ENCODE assay signal across 11 cellular contexts in the genomic region with DNA sequence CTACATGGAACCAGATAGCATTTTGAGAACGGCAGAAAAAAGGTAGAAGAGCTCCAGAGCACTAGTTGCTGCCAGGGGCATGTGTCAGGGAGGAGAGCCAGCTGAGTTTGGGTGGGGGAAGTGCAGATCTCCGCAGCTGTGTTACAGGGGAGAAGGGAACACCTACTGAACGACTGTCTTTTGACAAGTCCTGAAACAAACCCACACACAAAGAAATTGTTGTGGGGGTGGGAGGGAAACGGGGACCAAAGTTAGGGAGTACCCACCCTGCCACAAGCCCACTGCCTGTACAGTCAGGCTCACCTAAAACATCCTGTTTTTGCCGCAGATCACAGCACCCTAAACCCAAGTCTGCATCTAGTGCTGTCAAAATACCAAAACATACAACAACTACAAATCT. TPM values are rescaled to one million over a fixed set of nuclear protein-coding genes. Genes with fewer than 3 reads are reported as not detected.
DNase-seq lines count a peak whose midpoint lies in the region; ATAC-seq, FAIRE-seq and TF ChIP-seq lines count a peak whose summit lies in the region.
"Had no signal": no experiment of that assay in that cellular context is flagged by ENCODE, and none has a peak within 500 bp of the region (broad histone marks: within the 10 kb centered on the region; RNA-seq: fewer than 3 reads in every experiment).

No MANE protein-coding gene starts in this region.

- H3K4me1 Mint-ChIP-seq in activated CD4-positive, alpha-beta T cell treated with anti-CD3 and anti-CD28 coated beads for 36 hours, result peaks cover 97% of the 10 kb centered on the region
- H3K4me1 Mint-ChIP-seq in activated naive CD4-positive, alpha-beta T cell treated with anti-CD3 and anti-CD28 coated beads, Interleukin-2, amount 50 U/mL, for 24 hours, result peaks cover 97% of the 10 kb centered on the region
- peaks cover 88% of the 10 kb centered on the region for H3K4me1 Mint-ChIP-seq in neural progenitor cell

- peaks cover 62% of the 10 kb centered on the region for H3K36me3 Mint-ChIP-seq in activated CD4-positive, alpha-beta T cell treated with anti-CD3 and anti-CD28 coated beads for 36 hours (ENCODE audit: low read depth)
- H3K36me3 Mint-ChIP-seq in activated naive CD4-positive, alpha-beta T cell treated with anti-CD3 and anti-CD28 coated beads, Interleukin-2, amount 50 U/mL, for 24 hours, result peaks cover 21% of the 10 kb centered on the region
- peaks cover 16% of the 10 kb centered on the region for H3K36me3 Mint-ChIP-seq in neural progenitor cell

- intact Hi-C loops in activated CD4-positive, alpha-beta T cell treated with anti-CD3 and anti-CD28 coated beads for 36 hours (cut with DNase I, micrococcal nuclease), result no loop called here

- H3K4me3 ChIP-seq in neural progenitor cell, result no peak overlapping the region
- H3K4me3 ChIP-seq: gastrocnemius medialis had no signal

- H3K9ac ChIP-seq in neural progenitor cell, result no peak overlapping the region

- peak overlapping the region; percentile 91 for H3K27ac Mint-ChIP-seq in activated CD4-positive, alpha-beta T cell treated with anti-CD3 and anti-CD28 coated beads for 36 hours
- peak overlapping the region; percentile 89 for H3K27ac Mint-ChIP-seq in activated naive CD4-positive, alpha-beta T cell treated with anti-CD3 and anti-CD28 coated beads, Interleukin-2, amount 50 U/mL, for 24 hours
- no peak overlapping the region for H3K27ac Mint-ChIP-seq in neural progenitor cell

- FAIRE-seq in GM19239 (lab: Jason Lieb, UNC), result peak; percentile 26

- no peaks in the 10 kb centered on the region for H3K36me3 ChIP-seq in neural progenitor cell
- H3K36me3 ChIP-seq: gastrocnemius medialis had no signal

- H3K4me3 Mint-ChIP-seq in activated CD4-positive, alpha-beta T cell treated with anti-CD3 and anti-CD28 coated beads for 36 hours, result peak overlapping the region; percentile 55
- H3K4me3 Mint-ChIP-seq in activated naive CD4-positive, alpha-beta T cell treated with anti-CD3 and anti-CD28 coated beads, Interleukin-2, amount 50 U/mL, for 24 hours, result peak overlapping the region; percentile 61
- H3K4me3 Mint-ChIP-seq in neural progenitor cell, result no peak overlapping the region

- peaks cover 4% of the 10 kb centered on the region for H3F3A ChIP-seq in neural progenitor cell (ENCODE audit: low read depth)

- no peaks in the 10 kb centered on the region for H3K27me3 ChIP-seq in neural progenitor cell
- H3K27me3 ChIP-seq: gastrocnemius medialis had no signal

- TF ChIP-seq CTCF in neural progenitor cell (IDR thresholded peaks at IDR 0.05), result no peak

- POLR2A ChIA-PET in activated CD4-positive, alpha-beta T cell treated with anti-CD3 and anti-CD28 coated beads for 36 hours (lab: Charles Lee), result interaction anchor here (0.6 kb wide), 1 partner anchor 26 kb away, joined by 3 read pairs; no protein-coding TSS in a partner anchor

- H3K9me3 ChIP-seq in neural progenitor cell (ENCODE audit: low read depth), result no peaks in the 10 kb centered on the region
- H3K9me3 ChIP-seq: gastrocnemius medialis had no signal

- H2AFZ ChIP-seq in neural progenitor cell (replicated peaks), result no peak overlapping the region

- no peaks in the 10 kb centered on the region for H3K79me2 ChIP-seq in neural progenitor cell (ENCODE audit: low read depth)

- CTCF ChIA-PET in activated CD4-positive, alpha-beta T cell treated with anti-CD3 and anti-CD28 coated beads for 36 hours (lab: Charles Lee), result interaction anchor here (0.8 to 3.2 kb wide), 14 partner anchors 11 to 70 kb away, joined by 3 to 14 read pairs (median 3); no protein-coding TSS in a partner anchor

- H3K4me2 ChIP-seq in neural progenitor cell, result peak overlapping the region; percentile 46

- no peak overlapping the region for H3K27ac ChIP-seq in neural progenitor cell
- H3K27ac ChIP-seq: gastrocnemius medialis had no signal

- peaks cover 57% of the 10 kb centered on the region for H3K4me1 ChIP-seq in neural progenitor cell
- H3K4me1 ChIP-seq: gastrocnemius medialis had no signal

- H4K20me1 ChIP-seq in neural progenitor cell (ENCODE audit: low read depth), result no peaks in the 10 kb centered on the region

- peak; percentile 4 for ATAC-seq in activated CD4-positive, alpha-beta T cell treated with anti-CD3 and anti-CD28 coated beads for 36 hours
- no peak for ATAC-seq in HG02623 (IDR thresholded peaks at IDR 0.05; ENCODE audit: unreplicated experiment)
- ATAC-seq: gastrocnemius medialis, Panc1 had no signal

- H3K9me3 Mint-ChIP-seq in activated CD4-positive, alpha-beta T cell treated with anti-CD3 and anti-CD28 coated beads for 36 hours (ENCODE audit: low read depth), result no peaks in the 10 kb centered on the region
- no peaks in the 10 kb centered on the region for H3K9me3 Mint-ChIP-seq in activated naive CD4-positive, alpha-beta T cell treated with anti-CD3 and anti-CD28 coated beads, Interleukin-2, amount 50 U/mL, for 24 hours
- no peaks in the 10 kb centered on the region for H3K9me3 Mint-ChIP-seq in neural progenitor cell

- DNase-seq in GM19239 (ENCODE audit: insufficient read length, low spot score) (no peak), neural progenitor cell (ENCODE audit: low spot score) (no peak), GM19240 (ENCODE audit: insufficient read length, low spot score) (no peak), SW480 (ENCODE audit: low spot score) (no peak), hypothalamus (lab: John Stamatoyannopoulos, UW) (no peak)
- peak; percentile 57 for DNase-seq in activated CD4-positive, alpha-beta T cell treated with anti-CD3 and anti-CD28 coated beads for 36 hours
- DNase-seq: gastrocnemius medialis, NCI-H2029 had no signal

- no peaks in the 10 kb centered on the region for H3K27me3 Mint-ChIP-seq in activated CD4-positive, alpha-beta T cell treated with anti-CD3 and anti-CD28 coated beads for 36 hours
- H3K27me3 Mint-ChIP-seq in activated naive CD4-positive, alpha-beta T cell treated with anti-CD3 and anti-CD28 coated beads, Interleukin-2, amount 50 U/mL, for 24 hours, result no peaks in the 10 kb centered on the region
- H3K27me3 Mint-ChIP-seq in neural progenitor cell (ENCODE audit: insufficient read depth, low read depth), result no peaks in the 10 kb centered on the region

RNA-seq across cellular contexts. Expression of a gene that starts 55.5 kb away (rescaled TPM):
- total RNA-seq in activated CD4-positive, alpha-beta T cell treated with anti-CD3 and anti-CD28 coated beads for 36 hours, result 100 to 1,000 TPM; 175 to 302 TPM
- total RNA-seq in neural progenitor cell (ENCODE audit: low replicate concordance), result 15.0 and 19.4 TPM in 2 replicates
